In the genomic region with DNA sequence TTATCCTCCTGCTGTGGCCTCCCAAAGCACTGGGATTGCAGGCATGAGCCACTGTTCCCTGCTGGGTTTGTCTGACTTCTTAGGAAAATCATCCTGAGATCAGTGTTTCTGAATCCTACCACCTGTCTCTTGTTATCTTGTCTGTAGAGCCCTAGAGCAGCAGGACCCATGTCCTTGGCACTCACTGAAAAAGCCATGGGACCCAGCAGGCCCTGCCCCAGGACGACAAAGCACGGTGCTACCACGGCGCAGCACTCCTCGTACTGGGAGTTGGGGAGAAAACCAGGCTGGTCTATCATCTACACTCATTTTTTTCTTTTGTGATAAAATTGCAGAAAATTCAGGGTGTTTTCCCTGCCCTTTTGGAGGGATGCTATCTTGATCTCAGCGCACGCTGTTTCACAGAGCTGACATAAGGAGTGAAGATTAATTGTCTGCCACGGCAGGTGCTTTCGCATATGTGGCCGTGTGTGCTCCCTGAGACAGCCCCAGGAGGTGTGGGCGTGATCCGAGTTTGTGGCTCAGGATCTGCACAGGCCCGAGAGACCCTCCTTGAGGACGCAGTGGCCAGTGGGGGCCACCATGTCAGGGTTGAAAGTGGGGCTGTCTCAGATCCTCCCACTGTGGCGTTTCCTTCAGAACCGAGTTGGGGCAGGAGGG, we compare ENCODE assay signal across 14 cellular contexts.
"Had no signal": no experiment of that assay in that cellular context is flagged by ENCODE, and none has a peak within 500 bp of the region (broad histone marks: within the 10 kb centered on the region; RNA-seq: fewer than 3 reads in every experiment).

No MANE protein-coding gene starts in this region.

- DNase-seq: activated CD4-positive, alpha-beta T cell treated with anti-CD3 and anti-CD28 coated beads, Interleukin-2, amount 50 U/mL, for 4 hours; activated naive CD4-positive, alpha-beta T cell treated with Interleukin-2 at 50 U/mL for 16 hours; activated naive CD8-positive, alpha-beta T cell treated with anti-CD3 and anti-CD28 coated beads, Interleukin-2, amount 10 ng/mL, durations not matched to agents 7 days and 5 days; activated T-cell treated with anti-CD3 and anti-CD28 coated beads, Interleukin-2, amount 50 U/mL, for 1 hour; body of pancreas; colonic mucosa; left lung; spleen; stimulated activated naive B cell treated with anti-CD40 and anti-IgM and Interleukin-4, amounts not matched to agents 10 μg/mL and 1 μg/mL and 100 μg/mL, for 72 hours; uterus had no signal

- H3K4me3 ChIP-seq: body of pancreas, colonic mucosa, left lung, spleen, tibial nerve, uterus had no signal

- H3K27ac ChIP-seq: body of pancreas, colonic mucosa, left lung, spleen, tibial nerve, uterus had no signal

- H3K4me3 Mint-ChIP-seq: activated naive CD8-positive, alpha-beta T cell treated with anti-CD3 and anti-CD28 coated beads, Interleukin-2, amount 10 ng/mL, durations not matched to agents 7 days and 5 days; mesothelial cell of epicardium; natural killer cell treated with Interleukin-12 subunit alpha and Interleukin-12 subunit beta and Interleukin-15 and Interleukin-18, amount 100 ng/mL, for 72 hours; stimulated activated naive B cell treated with anti-CD40 and anti-IgM and Interleukin-4, amounts not matched to agents 10 μg/mL and 1 μg/mL and 100 μg/mL, for 72 hours had no signal

- H3K9me3 Mint-ChIP-seq: activated naive CD8-positive, alpha-beta T cell treated with anti-CD3 and anti-CD28 coated beads, Interleukin-2, amount 10 ng/mL, durations not matched to agents 7 days and 5 days; activated T-helper 2 cell treated with anti-CD3 and anti-CD28 coated beads, Interferon-gamma antibody, Interleukin-2, Interleukin-4, amounts not matched to agents 10 μg/mL and 5 μg/mL and 100 μg/mL, durations not matched to agents 14 hours and 24 hours and 36 hours; mesothelial cell of epicardium; natural killer cell treated with Interleukin-12 subunit alpha and Interleukin-12 subunit beta and Interleukin-15 and Interleukin-18, amount 100 ng/mL, for 72 hours; stimulated activated naive B cell treated with anti-CD40 and anti-IgM and Interleukin-4, amounts not matched to agents 10 μg/mL and 1 μg/mL and 100 μg/mL, for 72 hours had no signal

- H3K27me3 Mint-ChIP-seq: activated naive CD8-positive, alpha-beta T cell treated with anti-CD3 and anti-CD28 coated beads, Interleukin-2, amount 10 ng/mL, durations not matched to agents 7 days and 5 days; stimulated activated naive B cell treated with anti-CD40 and anti-IgM and Interleukin-4, amounts not matched to agents 10 μg/mL and 1 μg/mL and 100 μg/mL, for 72 hours had no signal

- H3K36me3 ChIP-seq: colonic mucosa, left lung, tibial nerve, uterus had no signal

- H3K4me1 ChIP-seq: body of pancreas, colonic mucosa, left lung, spleen, tibial nerve, uterus had no signal

- H3K27ac Mint-ChIP-seq: activated naive CD8-positive, alpha-beta T cell treated with anti-CD3 and anti-CD28 coated beads, Interleukin-2, amount 10 ng/mL, durations not matched to agents 7 days and 5 days; activated T-helper 2 cell treated with anti-CD3 and anti-CD28 coated beads, Interferon-gamma antibody, Interleukin-2, Interleukin-4, amounts not matched to agents 10 μg/mL and 5 μg/mL and 100 μg/mL, durations not matched to agents 14 hours and 24 hours and 36 hours; mesothelial cell of epicardium; natural killer cell treated with Interleukin-12 subunit alpha and Interleukin-12 subunit beta and Interleukin-15 and Interleukin-18, amount 100 ng/mL, for 72 hours; stimulated activated naive B cell treated with anti-CD40 and anti-IgM and Interleukin-4, amounts not matched to agents 10 μg/mL and 1 μg/mL and 100 μg/mL, for 72 hours had no signal

- H3K4me1 Mint-ChIP-seq: stimulated activated naive B cell treated with anti-CD40 and anti-IgM and Interleukin-4, amounts not matched to agents 10 μg/mL and 1 μg/mL and 100 μg/mL, for 72 hours had no signal

- ATAC-seq: body of pancreas; left lung; natural killer cell treated with Interleukin-12 subunit alpha and Interleukin-12 subunit beta and Interleukin-15 and Interleukin-18, amount 100 ng/mL, for 72 hours; stimulated activated naive B cell treated with anti-CD40 and anti-IgM and Interleukin-4, amounts not matched to agents 10 μg/mL and 1 μg/mL and 100 μg/mL, for 72 hours had no signal

- H3K9me3 ChIP-seq: body of pancreas, colonic mucosa, left lung, spleen, tibial nerve, uterus had no signal

- H3K36me3 Mint-ChIP-seq: activated naive CD8-positive, alpha-beta T cell treated with anti-CD3 and anti-CD28 coated beads, Interleukin-2, amount 10 ng/mL, durations not matched to agents 7 days and 5 days; mesothelial cell of epicardium; natural killer cell treated with Interleukin-12 subunit alpha and Interleukin-12 subunit beta and Interleukin-15 and Interleukin-18, amount 100 ng/mL, for 72 hours; stimulated activated naive B cell treated with anti-CD40 and anti-IgM and Interleukin-4, amounts not matched to agents 10 μg/mL and 1 μg/mL and 100 μg/mL, for 72 hours had no signal
